12 cellular contexts compared by ENCODE assay signal in genomic region chr17:80845121-80845862, GRCh38.
DNase-seq lines count a peak whose midpoint lies in the region; ATAC-seq lines count a peak whose summit lies in the region.
"Had no signal": no experiment of that assay in that cellular context is flagged by ENCODE, and none has a peak within 500 bp of the region (broad histone marks: within the 10 kb centered on the region; RNA-seq: fewer than 3 reads in every experiment).

No MANE protein-coding gene starts in this region.

- CTCF ChIA-PET in activated CD8-positive, alpha-beta T cell treated with anti-CD3 and anti-CD28 coated beads, Interleukin-2, amount 10 ng/mL, durations not matched to agents 7 days and 5 days (lab: Charles Lee), result interaction anchor here (3.2 kb wide), 1 partner anchor 54 kb away, joined by 11 read pairs; no protein-coding TSS in a partner anchor

- peaks cover 43% of the 10 kb centered on the region for H3K4me1 Mint-ChIP-seq in stimulated activated naive CD8-positive, alpha-beta T cell treated with anti-CD3 and anti-CD28 coated beads, Interleukin-15, Interleukin-2, amounts not matched to agents 100 ng/mL and 50 ng/mL, for 24 hours (ENCODE audit: low read depth)
- H3K4me1 Mint-ChIP-seq in activated CD8-positive, alpha-beta T cell treated with anti-CD3 and anti-CD28 coated beads, Interleukin-2, amount 10 ng/mL, durations not matched to agents 7 days and 5 days (ENCODE audit: low read depth), result peaks cover 61% of the 10 kb centered on the region

- DNase-seq in stimulated activated naive CD8-positive, alpha-beta T cell treated with anti-CD3 and anti-CD28 coated beads, Interleukin-15, Interleukin-2, amounts not matched to agents 100 U/mL and 50 U/mL, for 24 hours, result no peak
- no peak for DNase-seq in activated CD8-positive, alpha-beta T cell treated with anti-CD3 and anti-CD28 coated beads, Interleukin-2, amount 10 ng/mL, durations not matched to agents 7 days and 5 days
- DNase-seq in mesenteric fat pad (ENCODE audit: low spot score), result peak; percentile 75
- no peak for DNase-seq in SHP77 (lab: John Stamatoyannopoulos, UW)
- DNase-seq in SW480 (ENCODE audit: low spot score), result no peak
- no peak for DNase-seq in islet precursor cell
- DNase-seq: activated CD4-positive, alpha-beta T cell treated with anti-CD3 and anti-CD28 coated beads, Interleukin-2, amount 50 U/mL, for 4 hours; EL; NCI-H2107; NK-92 treated with Interleukin-12 subunit alpha and Interleukin-12 subunit beta, amount 100 ng/mL, for 24 hours had no signal

- no peaks in the 10 kb centered on the region for H3K27me3 Mint-ChIP-seq in stimulated activated naive CD8-positive, alpha-beta T cell treated with anti-CD3 and anti-CD28 coated beads, Interleukin-15, Interleukin-2, amounts not matched to agents 100 ng/mL and 50 ng/mL, for 24 hours
- H3K27me3 Mint-ChIP-seq in activated CD8-positive, alpha-beta T cell treated with anti-CD3 and anti-CD28 coated beads, Interleukin-2, amount 10 ng/mL, durations not matched to agents 7 days and 5 days (ENCODE audit: low read depth), result no peaks in the 10 kb centered on the region

- no peaks in the 10 kb centered on the region for H3K9me3 Mint-ChIP-seq in stimulated activated naive CD8-positive, alpha-beta T cell treated with anti-CD3 and anti-CD28 coated beads, Interleukin-15, Interleukin-2, amounts not matched to agents 100 ng/mL and 50 ng/mL, for 24 hours
- no peaks in the 10 kb centered on the region for H3K9me3 Mint-ChIP-seq in activated CD8-positive, alpha-beta T cell treated with anti-CD3 and anti-CD28 coated beads, Interleukin-2, amount 10 ng/mL, durations not matched to agents 7 days and 5 days (ENCODE audit: insufficient read depth)

- H3K36me3 Mint-ChIP-seq in stimulated activated naive CD8-positive, alpha-beta T cell treated with anti-CD3 and anti-CD28 coated beads, Interleukin-15, Interleukin-2, amounts not matched to agents 100 ng/mL and 50 ng/mL, for 24 hours (ENCODE audit: low read depth), result peaks cover 41% of the 10 kb centered on the region
- peaks cover 50% of the 10 kb centered on the region for H3K36me3 Mint-ChIP-seq in activated CD8-positive, alpha-beta T cell treated with anti-CD3 and anti-CD28 coated beads, Interleukin-2, amount 10 ng/mL, durations not matched to agents 7 days and 5 days (ENCODE audit: low read depth)

- POLR2A ChIA-PET in activated CD8-positive, alpha-beta T cell treated with anti-CD3 and anti-CD28 coated beads, Interleukin-2, amount 10 ng/mL, durations not matched to agents 7 days and 5 days (lab: Charles Lee), result interaction anchor here (0.6 to 1.3 kb wide), 2 partner anchors 65 to 391 kb away, joined by 3 to 4 read pairs; no protein-coding TSS in a partner anchor

- no peak for ATAC-seq in stimulated activated naive CD8-positive, alpha-beta T cell treated with anti-CD3 and anti-CD28 coated beads, Interleukin-15, Interleukin-2, amounts not matched to agents 100 U/mL and 50 U/mL, for 24 hours
- no peak for ATAC-seq in activated CD8-positive, alpha-beta T cell treated with anti-CD3 and anti-CD28 coated beads, Interleukin-2, amount 10 ng/mL, durations not matched to agents 7 days and 5 days
- ATAC-seq in HG02678 (IDR thresholded peaks at IDR 0.05; ENCODE audit: unreplicated experiment), result no peak

- H3K4me3 Mint-ChIP-seq in stimulated activated naive CD8-positive, alpha-beta T cell treated with anti-CD3 and anti-CD28 coated beads, Interleukin-15, Interleukin-2, amounts not matched to agents 100 ng/mL and 50 ng/mL, for 24 hours, result no peak overlapping the region
- no peak overlapping the region for H3K4me3 Mint-ChIP-seq in activated CD8-positive, alpha-beta T cell treated with anti-CD3 and anti-CD28 coated beads, Interleukin-2, amount 10 ng/mL, durations not matched to agents 7 days and 5 days

- peak overlapping the region; percentile 53 for H3K27ac Mint-ChIP-seq in stimulated activated naive CD8-positive, alpha-beta T cell treated with anti-CD3 and anti-CD28 coated beads, Interleukin-15, Interleukin-2, amounts not matched to agents 100 ng/mL and 50 ng/mL, for 24 hours
- H3K27ac Mint-ChIP-seq in activated CD8-positive, alpha-beta T cell treated with anti-CD3 and anti-CD28 coated beads, Interleukin-2, amount 10 ng/mL, durations not matched to agents 7 days and 5 days, result peak overlapping the region; percentile 97
